ENCODE assay signal across 2 cellular contexts in the genomic region with DNA sequence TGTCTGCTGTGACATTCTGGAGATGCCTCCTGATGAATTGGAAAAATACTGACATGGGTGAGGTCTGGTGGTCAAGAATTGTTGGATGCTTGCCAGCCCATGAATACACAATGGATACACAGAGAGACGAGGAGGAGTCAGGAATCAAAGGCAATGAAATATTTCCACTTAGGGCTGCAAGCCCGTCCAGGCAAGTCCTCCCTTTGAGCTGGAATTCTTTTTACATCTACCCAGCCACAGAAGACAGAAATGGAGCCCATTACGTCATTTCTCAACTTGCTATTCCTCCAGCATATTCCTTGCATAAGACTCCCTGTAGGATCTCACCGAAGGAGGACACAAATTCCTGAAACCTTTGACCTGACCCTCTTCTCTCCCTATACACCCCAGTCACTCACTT.
TF ChIP-seq lines count a peak whose summit lies in the region.

No MANE protein-coding gene starts in this region.

TF ChIP-seq in HEK293, 187 proteins besides CTCF, POLR2A, EP300 and RAD21 (continued from another document):
- TF ChIP-seq ATF2 (tag by site-specific recombination; IDR thresholded peaks at IDR 0.05; ENCODE audit: low read depth) (peak; percentile 93), ZIC2 (tag by site-specific recombination; IDR thresholded peaks at IDR 0.05) (peak; percentile 84; the same call in 1 of the 2 replicates), ZNF426 (tag by site-specific recombination; IDR thresholded peaks at IDR 0.05) (no peak), ZNF398 (tag by site-specific recombination; IDR thresholded peaks at IDR 0.05) (no peak), ZSCAN5A (tag by site-specific recombination; IDR thresholded peaks at IDR 0.05) (no peak), GLIS1 (tag by site-specific recombination; IDR thresholded peaks at IDR 0.05) (0 out of 2 replicates have a peak, but pooled peaks have one; percentile 16), ZNF629 (tag by site-specific recombination; IDR thresholded peaks at IDR 0.05) (peak; percentile 53; the same call in 1 of the 2 replicates)

TF ChIP-seq in K562, 482 proteins besides CTCF, POLR2A, EP300 and RAD21 (continued from another document):
- TF ChIP-seq ZNF398 (CRISPR knock-in tag; IDR thresholded peaks at IDR 0.05) = no peak
